Comparison of ENCODE assay signal across 10 cellular contexts in genomic region chr15:89999676-90000174, GRCh38. TPM values are rescaled to one million over a fixed set of nuclear protein-coding genes. Genes with fewer than 3 reads are reported as not detected.
DNase-seq lines count a peak whose midpoint lies in the region; ATAC-seq and TF ChIP-seq lines count a peak whose summit lies in the region.
"Had no signal": no experiment of that assay in that cellular context is flagged by ENCODE, and none has a peak within 500 bp of the region (broad histone marks: within the 10 kb centered on the region; RNA-seq: fewer than 3 reads in every experiment).

No MANE protein-coding gene starts in this region.

- H3K27me3 Mint-ChIP-seq in chondrocyte (ENCODE audit: low read depth): no peaks in the 10 kb centered on the region

- H3K27me3 ChIP-seq in layer of hippocampus (ENCODE audit: control insufficient read depth, insufficient read depth, low read length) (no peaks in the 10 kb centered on the region), tibial artery (no peaks in the 10 kb centered on the region)
- H3K27me3 ChIP-seq: adrenal gland had no signal

- no peaks in the 10 kb centered on the region for H3K36me3 Mint-ChIP-seq in chondrocyte (ENCODE audit: low read depth)

- no peaks in the 10 kb centered on the region for H3K9me3 ChIP-seq in tibial artery
- H3K9me3 ChIP-seq: adrenal gland had no signal

- no peak for TF ChIP-seq CTCF in chondrocyte (IDR thresholded peaks at IDR 0.05)
- TF ChIP-seq CTCF in tibial artery (IDR thresholded peaks at IDR 0.05): no peak

- ATAC-seq in GM19463 (IDR thresholded peaks at IDR 0.05; ENCODE audit: unreplicated experiment) (no peak), GM21619 (IDR thresholded peaks at IDR 0.05; ENCODE audit: unreplicated experiment) (no peak)

- intact Hi-C loops in tibial artery (cut with DNase I; ENCODE audit: low total_unique reads) (loop anchor here (10.0 kb wide), 1 partner anchor 65 kb away; no protein-coding TSS in a partner anchor), posterior vena cava (cut with DNase I) (loop anchor here (5.0 to 10.0 kb wide), 3 partner anchors 65 to 225 kb away; no protein-coding TSS in a partner anchor)

- H3K4me3 Mint-ChIP-seq in chondrocyte (ENCODE audit: unreplicated experiment): peak overlapping the region; percentile 54

- peaks cover 0 to 44% (median 20%) of the 10 kb centered on the region in 4 donors for H3K4me1 ChIP-seq in tibial artery

- peak; percentile 13 to 42 for DNase-seq in NCI-H524 (lab: John Stamatoyannopoulos, UW)
- DNase-seq in NCI-H524 treated with DMSO at 0.1 percent for 48 hours (lab: John Stamatoyannopoulos, UW): no peak
- DNase-seq in chondrocyte (ENCODE audit: low spot score): no peak
- DNase-seq in tibial artery: peak in 1 of 2 donors; percentile 26
- no peak for DNase-seq in posterior vena cava (ENCODE audit: low spot score)
- DNase-seq: KBM-7 had no signal

- peak overlapping the region; percentile 88 for H3K27ac ChIP-seq in layer of hippocampus (ENCODE audit: low read depth, low read length)
- peak overlapping the region; percentile 67 to 69 for H3K27ac ChIP-seq in tibial artery

- H3K27ac Mint-ChIP-seq in chondrocyte (ENCODE audit: unreplicated experiment): no peak overlapping the region

- H3K4me1 Mint-ChIP-seq in chondrocyte (ENCODE audit: low read depth): peaks cover 25% of the 10 kb centered on the region

- H3K4me3 ChIP-seq in tibial artery: peak overlapping the region; percentile 64 to 90

- H3K9me3 Mint-ChIP-seq in chondrocyte (ENCODE audit: low read depth): no peaks in the 10 kb centered on the region

- H3K36me3 ChIP-seq in tibial artery: no peaks in the 10 kb centered on the region
- H3K36me3 ChIP-seq: adrenal gland had no signal

RNA-seq across cellular contexts. Expression of gene ZNF710, which starts 1.4 kb away (rescaled TPM):
- total RNA-seq in chondrocyte: 6.7 to 14.4 TPM (median 12.9 TPM) in 3 replicates
- 10 to 100 TPM; 11.6 to 13.3 TPM for total RNA-seq in posterior vena cava

Comparison
In these comparisons a context has a peak if more than half of its experiments do, and no peak if none do; other contexts are left out.
1. DNase-seq: peak in NCI-H524 (2 of 2); none in NCI-H524 treated with DMSO at 0.1 percent for 48 hours (single experiment), chondrocyte (single experiment) and posterior vena cava (single experiment).